In genomic region chr12:123749355-123749754, GRCh38 we compare ENCODE assay signal across 1 cellular context.
TF ChIP-seq lines count a peak whose summit lies in the region.

No MANE protein-coding gene starts in this region.

TF ChIP-seq in K562, 482 proteins besides CTCF, POLR2A, EP300 and RAD21:
- no peak for TF ChIP-seq ZNF280B (CRISPR knock-in tag; IDR thresholded peaks at IDR 0.05)
- TF ChIP-seq JUNB (CRISPR knock-in tag; conservative IDR thresholded peaks at IDR 0.05), result no peak
- TF ChIP-seq ELF1 (tag; IDR thresholded peaks at IDR 0.05), result no peak
- TF ChIP-seq MIER1 (IDR thresholded peaks at IDR 0.05; ENCODE audit: low read depth), result no peak
- TF ChIP-seq KDM1A (IDR thresholded peaks at IDR 0.05), result no peak
- no peak for TF ChIP-seq PTRF (tag; IDR thresholded peaks at IDR 0.05)
- TF ChIP-seq IRF2 (CRISPR knock-in tag; IDR thresholded peaks at IDR 0.05), result no peak
- TF ChIP-seq ADNP (tag; IDR thresholded peaks at IDR 0.05), result peak; percentile 21; the same call in 1 of the 2 replicates
- no peak for TF ChIP-seq BHLHE40 (IDR thresholded peaks at IDR 0.05; ENCODE audit: low read length)
- no peak for TF ChIP-seq RFX1 (IDR thresholded peaks at IDR 0.05)
- peak; percentile 46; the same call in 1 of the 2 replicates for TF ChIP-seq BCOR (IDR thresholded peaks at IDR 0.05)
- no peak for TF ChIP-seq SAP30 (IDR thresholded peaks at IDR 0.05; ENCODE audit: borderline replicate concordance, insufficient read depth, low read depth, low read length, poor library complexity, severe bottlenecking)
- TF ChIP-seq TFAP4 (CRISPR knock-in tag; IDR thresholded peaks at IDR 0.05; ENCODE audit: borderline replicate concordance), result no peak
- no peak for TF ChIP-seq ZNF445 (CRISPR knock-in tag; IDR thresholded peaks at IDR 0.05; ENCODE audit: low read depth)
- TF ChIP-seq SUPT5H (IDR thresholded peaks at IDR 0.05), result no peak
- no peak for TF ChIP-seq HMG20A (CRISPR knock-in tag; conservative IDR thresholded peaks at IDR 0.05)
- TF ChIP-seq SRF (CRISPR knock-in tag; IDR thresholded peaks at IDR 0.05), result no peak
- peak; percentile 77 for TF ChIP-seq RBM25 (IDR thresholded peaks at IDR 0.05; ENCODE audit: low read depth, low read length, severe bottlenecking)
